Comparison of ENCODE assay signal across 14 cellular contexts in the genomic region with DNA sequence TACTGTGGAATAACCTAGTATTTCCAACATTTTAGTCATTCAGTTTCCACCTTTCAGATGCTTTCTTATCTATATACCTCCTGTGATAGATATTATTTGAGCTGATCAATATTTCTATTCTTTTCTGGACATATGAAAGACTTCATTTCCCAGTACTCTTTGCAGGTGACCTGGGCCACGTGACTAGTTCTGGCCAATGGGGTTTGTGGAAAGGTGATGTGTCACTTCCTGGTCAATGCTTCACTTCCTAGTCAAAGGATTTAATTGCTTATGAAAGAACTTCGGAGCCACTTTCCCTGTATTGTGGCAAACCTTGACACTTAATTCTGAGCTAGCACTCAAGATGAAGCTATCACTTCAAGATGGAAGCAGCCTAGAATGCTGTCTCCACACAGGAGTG.
A peak's percentile ranks its signal among the peaks of the same experiment; 100 is the strongest.
DNase-seq lines count a peak whose midpoint lies in the region; ATAC-seq lines count a peak whose summit lies in the region.
"Had no signal": no experiment of that assay in that cellular context is flagged by ENCODE, and none has a peak within 500 bp of the region (broad histone marks: within the 10 kb centered on the region; RNA-seq: fewer than 3 reads in every experiment).

No MANE protein-coding gene starts in this region.

- H2AFZ ChIP-seq in Karpas-422 (ENCODE audit: low read length) = peak overlapping the region; percentile 81

- no peaks in the 10 kb centered on the region for H3K4me1 ChIP-seq in Karpas-422 (ENCODE audit: low read length)

- no peaks in the 10 kb centered on the region for H3K79me2 ChIP-seq in Karpas-422 (ENCODE audit: low read length)

- H3K9me3 ChIP-seq in Karpas-422 (ENCODE audit: low read length) = peaks cover 11% of the 10 kb centered on the region; the same call in 1 of the 2 replicates

- no peaks in the 10 kb centered on the region for H4K20me1 ChIP-seq in Karpas-422 (ENCODE audit: insufficient read depth, low read depth, low read length)

- H3K4me2 ChIP-seq in Karpas-422 (ENCODE audit: low read depth, low read length, poor library complexity, severe bottlenecking) = no peak overlapping the region

- no peaks in the 10 kb centered on the region for H3K27me3 ChIP-seq in Karpas-422 (ENCODE audit: low read length)

- DNase-seq in NCI-H82 (lab: John Stamatoyannopoulos, UW) (peak; percentile 40), NCI-H82 treated with DMSO at 0.1 percent for 48 hours (lab: John Stamatoyannopoulos, UW; ENCODE audit: unreplicated experiment) (no peak), Karpas-422 (peak; percentile 76), SW480 (ENCODE audit: low spot score) (peak; percentile 31), islet precursor cell (peak; percentile 9)
- DNase-seq: activated T-cell treated with anti-CD3 and anti-CD28 coated beads, Interleukin-2, amount 50 U/mL, for 1 hour; anterior cingulate cortex; left colon; NCI-H2227 treated with DMSO at 0.1 percent for 48 hours had no signal

- no peak overlapping the region for H3K27ac ChIP-seq in Karpas-422 (ENCODE audit: low read length)

- no peaks in the 10 kb centered on the region for H3K36me3 ChIP-seq in Karpas-422 (ENCODE audit: insufficient read depth, low read length)

- peaks cover 4% of the 10 kb centered on the region; the same call in 1 of the 2 replicates for H3K9me2 ChIP-seq in Karpas-422 (replicated peaks; ENCODE audit: insufficient read depth, low read length)

- H3K9ac ChIP-seq in Karpas-422 (ENCODE audit: low read length) = no peak overlapping the region

- no peak overlapping the region for H3K4me3 ChIP-seq in Karpas-422 (ENCODE audit: low read length)

- no peak for ATAC-seq in GM19324 (IDR thresholded peaks at IDR 0.05; ENCODE audit: low FRiP score, unreplicated experiment)
- no peak for ATAC-seq in HG03039 (IDR thresholded peaks at IDR 0.05; ENCODE audit: unreplicated experiment)
- ATAC-seq in GM21737 (IDR thresholded peaks at IDR 0.05; ENCODE audit: unreplicated experiment) = no peak
- ATAC-seq: activated CD4-positive, CD25-positive, alpha-beta regulatory T cell treated with anti-CD3 and anti-CD28 coated beads, Interleukin-2, amount 50 U/mL, for 24 hours; left colon; stimulated activated effector memory CD8-positive, alpha-beta T cell treated with anti-CD3 and anti-CD28 coated beads, Interleukin-12 subunit alpha, Interleukin-12 subunit beta, amount 100 ng/mL, for 72 hours had no signal
